8 cellular contexts compared by ENCODE assay signal in genomic region chr16:88264641-88265285, GRCh38.
DNase-seq lines count a peak whose midpoint lies in the region; ATAC-seq and TF ChIP-seq lines count a peak whose summit lies in the region.

No MANE protein-coding gene starts in this region.

- H3K27ac ChIP-seq in CD4-positive, CD25-positive, alpha-beta regulatory T cell (ENCODE audit: insufficient read depth, low read length, poor library complexity, severe bottlenecking): no peak overlapping the region
- peak overlapping the region in 3 of 4 donors; percentile 54 to 77 (median 74) for H3K27ac ChIP-seq in esophagus muscularis mucosa (replicated peaks in 1 of 4)

- WGBS in esophagus muscularis mucosa: 73% methylated on average over 9 of the region's 30 CpGs

- H3K4me1 Mint-ChIP-seq in CD4-positive, CD25-positive, alpha-beta regulatory T cell: peaks cover 0 to 4% (median 0%) of the 10 kb centered on the region in 4 donors
- no peaks in the 10 kb centered on the region for H3K4me1 Mint-ChIP-seq in natural killer cell

- peak in 2 of 3 donors; percentile 29 to 42 for DNase-seq in CD4-positive, CD25-positive, alpha-beta regulatory T cell
- DNase-seq in MG63 (peak; percentile 97), activated T-cell treated with anti-CD3 and anti-CD28 coated beads for 24 hours (ENCODE audit: low read depth) (peak; percentile 17), esophagus muscularis mucosa (ENCODE audit: extremely low spot score) (peak; percentile 98), natural killer cell (peak; percentile 59), stromal cell of bone marrow (ENCODE audit: low read depth) (peak; percentile 86), NCI-H2107 (lab: John Stamatoyannopoulos, UW) (no peak)

- no peak overlapping the region for H3K4me3 ChIP-seq in CD4-positive, CD25-positive, alpha-beta regulatory T cell (ENCODE audit: low read depth, low read length)
- H3K4me3 ChIP-seq in MG63 (no peak overlapping the region), esophagus muscularis mucosa (peak overlapping the region; percentile 29 to 45 (median 36))

- intact Hi-C loops in esophagus muscularis mucosa (cut with DNase I) (no loop called here), natural killer cell (cut with micrococcal nuclease) (no loop called here)

- H3K9me3 ChIP-seq in CD4-positive, CD25-positive, alpha-beta regulatory T cell (ENCODE audit: control insufficient read depth in 2 of 2, low read length in 2 of 2): no peaks in the 10 kb centered on the region
- H3K9me3 ChIP-seq in MG63: no peaks in the 10 kb centered on the region
- no peaks in the 10 kb centered on the region for H3K9me3 ChIP-seq in esophagus muscularis mucosa

- H3K27me3 Mint-ChIP-seq in CD4-positive, CD25-positive, alpha-beta regulatory T cell: peaks cover 16% of the 10 kb centered on the region
- peaks cover 11 to 15% of the 10 kb centered on the region in 2 donors for H3K27me3 Mint-ChIP-seq in natural killer cell (ENCODE audit: low read depth in 2 of 2)

- H3K4me1 ChIP-seq in CD4-positive, CD25-positive, alpha-beta regulatory T cell (ENCODE audit: control insufficient read depth, insufficient read depth, low read length, poor library complexity, severe bottlenecking): peaks cover 3% of the 10 kb centered on the region
- H3K4me1 ChIP-seq in esophagus muscularis mucosa: peaks cover 17 to 54% (median 46%) of the 10 kb centered on the region in 4 donors

- H3K9me3 Mint-ChIP-seq in CD4-positive, CD25-positive, alpha-beta regulatory T cell: no peaks in the 10 kb centered on the region
- no peaks in the 10 kb centered on the region for H3K9me3 Mint-ChIP-seq in natural killer cell

- no peak for TF ChIP-seq EP300 in esophagus muscularis mucosa (IDR thresholded peaks at IDR 0.05)

- TF ChIP-seq CTCF in esophagus muscularis mucosa (IDR thresholded peaks at IDR 0.05) (no peak), natural killer cell (IDR thresholded peaks at IDR 0.05) (no peak)

- ATAC-seq in CD4-positive, CD25-positive, alpha-beta regulatory T cell (ENCODE audit: low read depth in 2 of 2): peak; percentile 62 to 68
- peak; percentile 65 for ATAC-seq in GM21717 (IDR thresholded peaks at IDR 0.05; ENCODE audit: unreplicated experiment)
- peak; percentile 82 to 85 (median 83) for ATAC-seq in natural killer cell

- H3K36me3 Mint-ChIP-seq in CD4-positive, CD25-positive, alpha-beta regulatory T cell: no peaks in the 10 kb centered on the region
- no peaks in the 10 kb centered on the region for H3K36me3 Mint-ChIP-seq in natural killer cell

- no peak for TF ChIP-seq POLR2A in esophagus muscularis mucosa (IDR thresholded peaks at IDR 0.05; ENCODE audit: low read depth)

- H3K27ac Mint-ChIP-seq in CD4-positive, CD25-positive, alpha-beta regulatory T cell: no peak overlapping the region
- peak overlapping the region in 1 of 2 donors; percentile 75 for H3K27ac Mint-ChIP-seq in natural killer cell

- H3K36me3 ChIP-seq in CD4-positive, CD25-positive, alpha-beta regulatory T cell (ENCODE audit: control insufficient read depth, insufficient read depth, low read length): no peaks in the 10 kb centered on the region
- H3K36me3 ChIP-seq in MG63 (no peaks in the 10 kb centered on the region), esophagus muscularis mucosa (no peaks in the 10 kb centered on the region)

- no peak overlapping the region for H3K4me3 Mint-ChIP-seq in CD4-positive, CD25-positive, alpha-beta regulatory T cell
- H3K4me3 Mint-ChIP-seq in natural killer cell: peak overlapping the region; percentile 35

- no peaks in the 10 kb centered on the region for H3K27me3 ChIP-seq in CD4-positive, CD25-positive, alpha-beta regulatory T cell (ENCODE audit: control insufficient read depth, insufficient read depth, low read length)
- H3K27me3 ChIP-seq in MG63 (no peaks in the 10 kb centered on the region), esophagus muscularis mucosa (no peaks in the 10 kb centered on the region)

Comparison
In these comparisons a context has a peak if more than half of its experiments do, and no peak if none do; other contexts are left out.
1. H3K4me3 ChIP-seq: peak in esophagus muscularis mucosa (4 of 4); none in CD4-positive, CD25-positive, alpha-beta regulatory T cell (single experiment) and MG63 (single experiment).
2. Peak in every context shown above with its lines, with median percentiles within 50 percentile points of each other: ATAC-seq.